ENCODE assay signal across 1 cellular context in the genomic region with DNA sequence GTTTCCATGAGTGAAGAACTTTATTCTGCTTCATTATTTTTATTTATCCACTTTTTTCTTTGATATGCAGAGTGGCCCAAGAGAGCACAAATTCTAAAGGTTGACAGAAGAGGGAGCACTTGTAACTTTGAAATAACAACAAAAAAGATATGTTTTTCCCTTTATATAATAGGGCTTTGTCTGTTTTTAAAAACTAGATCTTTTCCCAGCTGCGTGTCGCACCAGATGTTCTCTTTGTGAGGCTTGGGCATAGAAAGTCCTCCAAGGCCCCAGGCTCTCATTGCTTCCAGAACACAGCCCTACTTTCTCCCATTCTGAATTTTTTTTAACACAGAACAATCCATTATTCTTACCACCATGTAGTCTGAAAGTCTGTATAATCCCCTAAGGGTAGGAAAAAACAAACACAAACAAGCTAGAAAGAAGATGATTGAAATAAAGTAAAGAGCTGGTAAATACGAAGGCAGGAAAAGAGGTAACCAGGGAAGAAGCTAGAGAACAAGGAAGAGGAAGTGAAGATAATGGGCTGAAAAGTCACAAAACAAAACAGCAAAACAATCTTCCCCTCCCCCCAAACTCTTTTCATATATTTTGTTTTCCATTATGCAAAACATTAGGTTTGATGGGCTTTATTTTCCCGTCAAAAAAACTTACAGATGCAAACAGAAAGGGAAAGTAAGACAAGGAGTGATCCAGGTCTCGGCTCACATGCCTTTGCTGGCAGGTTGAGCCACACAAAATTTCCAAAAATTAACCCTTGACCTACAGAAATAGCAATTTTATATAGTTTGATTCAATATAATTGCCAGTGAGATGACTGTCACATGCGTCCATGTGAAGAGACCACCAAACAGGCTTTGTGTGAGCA.
TF ChIP-seq lines count a peak whose summit lies in the region.

No MANE protein-coding gene starts in this region.

TF ChIP-seq in WTC11, 78 proteins besides CTCF, POLR2A, EP300 and RAD21 (continued from another document):
- TF ChIP-seq, protein P1, sequence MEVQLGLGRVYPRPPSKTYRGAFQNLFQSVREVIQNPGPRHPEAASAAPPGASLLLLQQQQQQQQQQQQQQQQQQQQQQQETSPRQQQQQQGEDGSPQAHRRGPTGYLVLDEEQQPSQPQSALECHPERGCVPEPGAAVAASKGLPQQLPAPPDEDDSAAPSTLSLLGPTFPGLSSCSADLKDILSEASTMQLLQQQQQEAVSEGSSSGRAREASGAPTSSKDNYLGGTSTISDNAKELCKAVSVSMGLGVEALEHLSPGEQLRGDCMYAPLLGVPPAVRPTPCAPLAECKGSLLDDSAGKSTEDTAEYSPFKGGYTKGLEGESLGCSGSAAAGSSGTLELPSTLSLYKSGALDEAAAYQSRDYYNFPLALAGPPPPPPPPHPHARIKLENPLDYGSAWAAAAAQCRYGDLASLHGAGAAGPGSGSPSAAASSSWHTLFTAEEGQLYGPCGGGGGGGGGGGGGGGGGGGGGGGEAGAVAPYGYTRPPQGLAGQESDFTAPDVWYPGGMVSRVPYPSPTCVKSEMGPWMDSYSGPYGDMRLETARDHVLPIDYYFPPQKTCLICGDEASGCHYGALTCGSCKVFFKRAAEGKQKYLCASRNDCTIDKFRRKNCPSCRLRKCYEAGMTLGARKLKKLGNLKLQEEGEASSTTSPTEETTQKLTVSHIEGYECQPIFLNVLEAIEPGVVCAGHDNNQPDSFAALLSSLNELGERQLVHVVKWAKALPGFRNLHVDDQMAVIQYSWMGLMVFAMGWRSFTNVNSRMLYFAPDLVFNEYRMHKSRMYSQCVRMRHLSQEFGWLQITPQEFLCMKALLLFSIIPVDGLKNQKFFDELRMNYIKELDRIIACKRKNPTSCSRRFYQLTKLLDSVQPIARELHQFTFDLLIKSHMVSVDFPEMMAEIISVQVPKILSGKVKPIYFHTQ (CRISPR knock-in tag; IDR thresholded peaks at IDR 0.05): no peak
- TF ChIP-seq ZNF396 (CRISPR knock-in tag; IDR thresholded peaks at IDR 0.05; ENCODE audit: borderline replicate concordance): no peak
- TF ChIP-seq, protein P2, sequence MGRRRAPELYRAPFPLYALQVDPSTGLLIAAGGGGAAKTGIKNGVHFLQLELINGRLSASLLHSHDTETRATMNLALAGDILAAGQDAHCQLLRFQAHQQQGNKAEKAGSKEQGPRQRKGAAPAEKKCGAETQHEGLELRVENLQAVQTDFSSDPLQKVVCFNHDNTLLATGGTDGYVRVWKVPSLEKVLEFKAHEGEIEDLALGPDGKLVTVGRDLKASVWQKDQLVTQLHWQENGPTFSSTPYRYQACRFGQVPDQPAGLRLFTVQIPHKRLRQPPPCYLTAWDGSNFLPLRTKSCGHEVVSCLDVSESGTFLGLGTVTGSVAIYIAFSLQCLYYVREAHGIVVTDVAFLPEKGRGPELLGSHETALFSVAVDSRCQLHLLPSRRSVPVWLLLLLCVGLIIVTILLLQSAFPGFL (CRISPR knock-in tag; IDR thresholded peaks at IDR 0.05; ENCODE audit: borderline replicate concordance): no peak
TF ChIP-seq in WTC11: peak in this region for 0.
